Comparison of ENCODE assay signal across 8 cellular contexts in genomic region chr14:76962303-76962660, GRCh38.
DNase-seq lines count a peak whose midpoint lies in the region; ATAC-seq and TF ChIP-seq lines count a peak whose summit lies in the region.

No MANE protein-coding gene starts in this region.

- H3K27me3 ChIP-seq in body of pancreas (no peaks in the 10 kb centered on the region), lung (ENCODE audit: control insufficient read depth, insufficient read depth) (no peaks in the 10 kb centered on the region), tibial nerve (no peaks in the 10 kb centered on the region)

- TF ChIP-seq CTCF in body of pancreas (IDR thresholded peaks at IDR 0.05), result no peak
- no peak for TF ChIP-seq CTCF in lung (IDR thresholded peaks at IDR 0.05; ENCODE audit: control extremely low read depth, extremely low read depth)
- no peak for TF ChIP-seq CTCF in tibial nerve (IDR thresholded peaks at IDR 0.05)

- H3K9me3 ChIP-seq in body of pancreas (no peaks in the 10 kb centered on the region), lung (ENCODE audit: control insufficient read depth in 2 of 2, insufficient read depth in 1 of 2, low read length in 1 of 2) (no peaks in the 10 kb centered on the region), tibial nerve (no peaks in the 10 kb centered on the region)

- H3K27ac Mint-ChIP-seq in activated T-cell treated with anti-CD3 and anti-CD28 coated beads, Interleukin-2, amount 50 U/mL, for 24 hours, result peak overlapping the region; percentile 97

- H3K4me1 ChIP-seq in body of pancreas (peaks cover 30% of the 10 kb centered on the region), lung (ENCODE audit: control insufficient read depth in 2 of 2, insufficient read depth in 2 of 2, low read length in 2 of 2) (peaks cover 2 to 10% of the 10 kb centered on the region in 2 donors), tibial nerve (peaks cover 0 to 23% (median 14%) of the 10 kb centered on the region in 4 donors)

- no peak for TF ChIP-seq EP300 in tibial nerve (IDR thresholded peaks at IDR 0.05)

- H3K36me3 ChIP-seq in body of pancreas (replicated peaks in 1 of 2; ENCODE audit: insufficient read depth in 1 of 2, low read depth in 2 of 2) (no peaks in the 10 kb centered on the region), lung (ENCODE audit: control insufficient read depth in 2 of 2, insufficient read depth in 2 of 2, low read length in 2 of 2) (no peaks in the 10 kb centered on the region), tibial nerve (no peaks in the 10 kb centered on the region)

- H3K4me3 ChIP-seq in body of pancreas (no peak overlapping the region), lung (no peak overlapping the region), tibial nerve (peak overlapping the region; percentile 33 to 56 (median 45))

- no peaks in the 10 kb centered on the region for H3K36me3 Mint-ChIP-seq in activated T-cell treated with anti-CD3 and anti-CD28 coated beads, Interleukin-2, amount 50 U/mL, for 24 hours (ENCODE audit: low read depth)

- intact Hi-C loops in body of pancreas (cut with DNase I), result loop anchor here (5.0 kb wide), 1 partner anchor 40 kb away; no protein-coding TSS in a partner anchor

- peak overlapping the region; percentile 25 to 89 (median 80) for H3K27ac ChIP-seq in body of pancreas
- H3K27ac ChIP-seq in lung (ENCODE audit: low read depth in 1 of 2, low read length in 1 of 2), result peak overlapping the region; percentile 87 to 92
- H3K27ac ChIP-seq in tibial nerve, result peak overlapping the region; percentile 67 to 96 (median 86)

- no peaks in the 10 kb centered on the region for H3K9me3 Mint-ChIP-seq in activated T-cell treated with anti-CD3 and anti-CD28 coated beads, Interleukin-2, amount 50 U/mL, for 24 hours

- H3K27me3 Mint-ChIP-seq in activated T-cell treated with anti-CD3 and anti-CD28 coated beads, Interleukin-2, amount 50 U/mL, for 24 hours, result no peaks in the 10 kb centered on the region

- no peak for DNase-seq in activated T-cell treated with anti-CD3 and anti-CD28 coated beads, Interleukin-2, amount 50 U/mL, for 24 hours
- no peak for DNase-seq in activated T-cell treated with anti-CD3 and anti-CD28 coated beads, Interleukin-2, amount 50 U/mL, for 48 hours
- DNase-seq in body of pancreas (no peak), lung (ENCODE audit: low spot score) (no peak), tibial nerve (ENCODE audit: low spot score in 2 of 2) (no peak), occipital lobe (lab: John Stamatoyannopoulos, UW) (no peak)
- no peak for DNase-seq in stimulated activated naive CD4-positive, alpha-beta T cell treated with Interleukin-2 at 50 U/mL for 16 hours (lab: John Stamatoyannopoulos, UW)

- ATAC-seq in body of pancreas, result peak; percentile 8
- no peak for ATAC-seq in lung (ENCODE audit: insufficient read depth, low FRiP score)
- no peak for ATAC-seq in GM21825 (IDR thresholded peaks at IDR 0.05; ENCODE audit: unreplicated experiment)

- peaks cover 92% of the 10 kb centered on the region for H3K4me1 Mint-ChIP-seq in activated T-cell treated with anti-CD3 and anti-CD28 coated beads, Interleukin-2, amount 50 U/mL, for 24 hours (ENCODE audit: low read depth)

- TF ChIP-seq POLR2A in body of pancreas (IDR thresholded peaks at IDR 0.05) (no peak), tibial nerve (IDR thresholded peaks at IDR 0.05) (no peak)

- peak overlapping the region; percentile 78 for H3K4me3 Mint-ChIP-seq in activated T-cell treated with anti-CD3 and anti-CD28 coated beads, Interleukin-2, amount 50 U/mL, for 24 hours

- 91 to 100% methylated on average over 1 of the region's 1 CpG for WGBS in body of pancreas, 2 donors
- WGBS in lung, 2 donors, result 81 to 91% methylated on average over 1 of the region's 1 CpG
- WGBS in tibial nerve, 2 donors, result 71 to 93% methylated on average over 1 of the region's 1 CpG

Comparison
In these comparisons a context has a peak if more than half of its experiments do, and no peak if none do; other contexts are left out.
1. H3K4me3 ChIP-seq: peak in tibial nerve (4 of 4); none in body of pancreas (0 of 2) and lung (single experiment).
2. Peak in every context shown above with its lines, with median percentiles within 50 percentile points of each other: H3K27ac ChIP-seq.